Comparison of ENCODE assay signal across 1 cellular context in the genomic region with DNA sequence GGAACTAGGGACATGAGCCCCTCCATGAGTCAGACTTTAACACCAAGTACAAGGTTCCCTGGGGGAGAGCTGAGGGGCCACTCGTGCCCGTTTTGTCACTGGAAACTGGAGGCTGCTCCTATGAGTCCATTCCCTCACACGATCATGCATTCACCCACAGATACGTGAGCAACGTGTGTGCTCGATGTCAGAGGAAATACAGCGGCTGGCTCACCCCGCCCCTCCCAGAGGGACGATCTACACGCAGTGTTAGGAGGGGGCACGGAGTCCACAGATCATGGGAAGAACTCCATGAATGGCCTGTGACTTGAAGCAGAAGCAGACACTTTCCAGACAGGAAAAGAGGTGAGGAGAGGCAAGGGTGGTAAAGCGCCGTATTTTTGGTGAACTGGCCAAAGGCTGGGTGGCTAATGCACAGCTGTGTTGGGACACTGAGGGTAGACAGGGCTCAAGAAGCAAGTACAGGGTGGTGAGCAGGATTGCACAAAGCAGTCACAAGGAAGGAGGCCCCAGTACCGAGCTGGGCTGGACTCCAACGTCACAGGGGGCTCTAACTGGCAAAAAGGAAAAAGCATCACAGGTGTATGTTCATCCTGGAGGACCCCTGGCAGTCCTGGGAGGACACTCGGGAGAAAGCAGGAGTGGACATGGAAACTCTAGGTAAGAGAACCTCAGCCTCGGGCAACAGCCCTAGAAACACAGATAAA.
A peak's percentile ranks its signal among the peaks of the same experiment; 100 is the strongest.
TF ChIP-seq lines count a peak whose summit lies in the region.

No MANE protein-coding gene starts in this region.

TF ChIP-seq in HepG2, 621 proteins besides CTCF, POLR2A, EP300 and RAD21 (continued from another document):
- TF ChIP-seq, protein P1, sequence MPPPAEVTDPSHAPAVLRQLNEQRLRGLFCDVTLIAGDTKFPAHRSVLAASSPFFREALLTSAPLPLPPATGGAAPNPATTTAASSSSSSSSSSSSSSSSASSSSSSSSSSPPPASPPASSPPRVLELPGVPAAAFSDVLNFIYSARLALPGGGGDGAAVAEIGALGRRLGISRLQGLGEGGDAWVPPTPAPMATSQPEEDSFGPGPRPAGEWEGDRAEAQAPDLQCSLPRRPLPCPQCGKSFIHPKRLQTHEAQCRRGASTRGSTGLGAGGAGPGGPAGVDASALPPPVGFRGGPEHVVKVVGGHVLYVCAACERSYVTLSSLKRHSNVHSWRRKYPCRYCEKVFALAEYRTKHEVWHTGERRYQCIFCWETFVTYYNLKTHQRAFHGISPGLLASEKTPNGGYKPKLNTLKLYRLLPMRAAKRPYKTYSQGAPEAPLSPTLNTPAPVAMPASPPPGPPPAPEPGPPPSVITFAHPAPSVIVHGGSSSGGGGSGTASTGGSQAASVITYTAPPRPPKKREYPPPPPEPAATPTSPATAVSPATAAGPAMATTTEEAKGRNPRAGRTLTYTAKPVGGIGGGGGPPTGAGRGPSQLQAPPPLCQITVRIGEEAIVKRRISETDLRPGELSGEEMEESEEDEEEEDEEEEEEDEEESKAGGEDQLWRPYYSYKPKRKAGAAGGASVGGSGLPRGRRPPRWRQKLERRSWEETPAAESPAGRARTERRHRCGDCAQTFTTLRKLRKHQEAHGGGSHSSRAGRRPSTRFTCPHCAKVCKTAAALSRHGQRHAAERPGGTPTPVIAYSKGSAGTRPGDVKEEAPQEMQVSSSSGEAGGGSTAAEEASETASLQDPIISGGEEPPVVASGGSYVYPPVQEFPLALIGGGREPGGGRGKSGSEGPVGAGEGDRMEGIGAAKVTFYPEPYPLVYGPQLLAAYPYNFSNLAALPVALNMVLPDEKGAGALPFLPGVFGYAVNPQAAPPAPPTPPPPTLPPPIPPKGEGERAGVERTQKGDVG (CRISPR knock-in tag; IDR thresholded peaks at IDR 0.05; ENCODE audit: borderline replicate concordance), result no peak
- TF ChIP-seq SALL1 (CRISPR knock-in tag; IDR thresholded peaks at IDR 0.05), result peak; percentile 63
- TF ChIP-seq, protein P2, sequence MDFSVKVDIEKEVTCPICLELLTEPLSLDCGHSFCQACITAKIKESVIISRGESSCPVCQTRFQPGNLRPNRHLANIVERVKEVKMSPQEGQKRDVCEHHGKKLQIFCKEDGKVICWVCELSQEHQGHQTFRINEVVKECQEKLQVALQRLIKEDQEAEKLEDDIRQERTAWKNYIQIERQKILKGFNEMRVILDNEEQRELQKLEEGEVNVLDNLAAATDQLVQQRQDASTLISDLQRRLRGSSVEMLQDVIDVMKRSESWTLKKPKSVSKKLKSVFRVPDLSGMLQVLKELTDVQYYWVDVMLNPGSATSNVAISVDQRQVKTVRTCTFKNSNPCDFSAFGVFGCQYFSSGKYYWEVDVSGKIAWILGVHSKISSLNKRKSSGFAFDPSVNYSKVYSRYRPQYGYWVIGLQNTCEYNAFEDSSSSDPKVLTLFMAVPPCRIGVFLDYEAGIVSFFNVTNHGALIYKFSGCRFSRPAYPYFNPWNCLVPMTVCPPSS (IDR thresholded peaks at IDR 0.05), result no peak
- TF ChIP-seq, protein P3, sequence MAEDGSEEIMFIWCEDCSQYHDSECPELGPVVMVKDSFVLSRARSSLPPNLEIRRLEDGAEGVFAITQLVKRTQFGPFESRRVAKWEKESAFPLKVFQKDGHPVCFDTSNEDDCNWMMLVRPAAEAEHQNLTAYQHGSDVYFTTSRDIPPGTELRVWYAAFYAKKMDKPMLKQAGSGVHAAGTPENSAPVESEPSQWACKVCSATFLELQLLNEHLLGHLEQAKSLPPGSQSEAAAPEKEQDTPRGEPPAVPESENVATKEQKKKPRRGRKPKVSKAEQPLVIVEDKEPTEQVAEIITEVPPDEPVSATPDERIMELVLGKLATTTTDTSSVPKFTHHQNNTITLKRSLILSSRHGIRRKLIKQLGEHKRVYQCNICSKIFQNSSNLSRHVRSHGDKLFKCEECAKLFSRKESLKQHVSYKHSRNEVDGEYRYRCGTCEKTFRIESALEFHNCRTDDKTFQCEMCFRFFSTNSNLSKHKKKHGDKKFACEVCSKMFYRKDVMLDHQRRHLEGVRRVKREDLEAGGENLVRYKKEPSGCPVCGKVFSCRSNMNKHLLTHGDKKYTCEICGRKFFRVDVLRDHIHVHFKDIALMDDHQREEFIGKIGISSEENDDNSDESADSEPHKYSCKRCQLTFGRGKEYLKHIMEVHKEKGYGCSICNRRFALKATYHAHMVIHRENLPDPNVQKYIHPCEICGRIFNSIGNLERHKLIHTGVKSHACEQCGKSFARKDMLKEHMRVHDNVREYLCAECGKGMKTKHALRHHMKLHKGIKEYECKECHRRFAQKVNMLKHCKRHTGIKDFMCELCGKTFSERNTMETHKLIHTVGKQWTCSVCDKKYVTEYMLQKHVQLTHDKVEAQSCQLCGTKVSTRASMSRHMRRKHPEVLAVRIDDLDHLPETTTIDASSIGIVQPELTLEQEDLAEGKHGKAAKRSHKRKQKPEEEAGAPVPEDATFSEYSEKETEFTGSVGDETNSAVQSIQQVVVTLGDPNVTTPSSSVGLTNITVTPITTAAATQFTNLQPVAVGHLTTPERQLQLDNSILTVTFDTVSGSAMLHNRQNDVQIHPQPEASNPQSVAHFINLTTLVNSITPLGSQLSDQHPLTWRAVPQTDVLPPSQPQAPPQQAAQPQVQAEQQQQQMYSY (CRISPR knock-in tag; IDR thresholded peaks at IDR 0.05), result no peak
TF ChIP-seq in HepG2: peak in this region for 140.
